18 cellular contexts compared by ENCODE assay signal in the genomic region with DNA sequence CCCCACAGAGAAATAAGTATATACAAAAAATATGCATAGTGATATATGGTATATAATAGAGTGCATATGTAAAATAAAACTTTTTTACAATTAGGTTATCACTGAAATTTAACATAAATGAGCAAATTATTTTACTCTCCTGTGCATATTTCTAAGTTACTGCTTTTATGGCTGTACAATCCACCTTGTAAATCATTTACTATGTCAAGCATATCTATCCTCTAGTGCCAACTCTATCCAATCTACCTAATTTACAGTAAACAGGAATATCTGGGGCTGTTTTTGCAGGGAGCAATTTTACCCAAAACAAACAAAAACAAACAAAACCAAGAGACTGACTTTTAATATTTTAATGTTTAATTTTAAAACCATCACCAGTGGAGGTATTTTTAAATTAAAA.
"Had no signal": no experiment of that assay in that cellular context is flagged by ENCODE, and none has a peak within 500 bp of the region (broad histone marks: within the 10 kb centered on the region; RNA-seq: fewer than 3 reads in every experiment).

No MANE protein-coding gene starts in this region.

- H3K4me3 Mint-ChIP-seq: effector memory CD8-positive, alpha-beta T cell; natural killer cell; neural crest cell; stimulated activated effector memory CD8-positive, alpha-beta T cell treated with anti-CD3 and anti-CD28 coated beads, Interleukin-12 subunit alpha, Interleukin-12 subunit beta, amount 100 ng/mL, for 72 hours; type B pancreatic cell had no signal

- DNase-seq: cerebellar nuclear complex; cortex of kidney; effector memory CD8-positive, alpha-beta T cell; left ventricle myocardium inferior; lower lobe of right lung; natural killer cell; stimulated activated CD4-positive, alpha-beta T cell treated with anti-CD3 and anti-CD28 coated beads, Interleukin-2, amount 100 ng/mL, for 24 hours; stimulated activated naive CD8-positive, alpha-beta T cell treated with anti-CD3 and anti-CD28 coated beads, Interleukin-15, Interleukin-2, amounts not matched to agents 100 U/mL and 50 U/mL, for 24 hours; testis; tibial artery had no signal

- H3K27ac ChIP-seq: left ventricle myocardium inferior, lower lobe of right lung, neutrophil, parathyroid adenoma, right atrium auricular region, testis had no signal

- FAIRE-seq: keratinocyte had no signal

- H3K27ac Mint-ChIP-seq: progenitor cell of endocrine pancreas, type B pancreatic cell had no signal

- H3K36me3 ChIP-seq: left ventricle myocardium inferior, lower lobe of right lung, neutrophil, right atrium auricular region, tibial artery had no signal

- H3K9ac ChIP-seq: parathyroid adenoma had no signal

- H3K27me3 Mint-ChIP-seq: effector memory CD8-positive, alpha-beta T cell; progenitor cell of endocrine pancreas; type B pancreatic cell had no signal

- H3K27me3 ChIP-seq: neutrophil, right atrium auricular region, testis, tibial artery had no signal

- H3K9me3 Mint-ChIP-seq: effector memory CD8-positive, alpha-beta T cell; natural killer cell; neural crest cell; stimulated activated effector memory CD8-positive, alpha-beta T cell treated with anti-CD3 and anti-CD28 coated beads, Interleukin-12 subunit alpha, Interleukin-12 subunit beta, amount 100 ng/mL, for 72 hours; type B pancreatic cell had no signal

- H2AFZ ChIP-seq: parathyroid adenoma had no signal

- H3K9me3 ChIP-seq: left ventricle myocardium inferior, lower lobe of right lung, neutrophil, right atrium auricular region, testis, tibial artery had no signal

- H3K4me1 Mint-ChIP-seq: neural crest cell had no signal

- H3K4me3 ChIP-seq: left ventricle myocardium inferior, lower lobe of right lung, right atrium auricular region, testis, tibial artery had no signal

- H3K4me1 ChIP-seq: left ventricle myocardium inferior, parathyroid adenoma, right atrium auricular region, testis had no signal

- H3K79me2 ChIP-seq: parathyroid adenoma had no signal

- H3K36me3 Mint-ChIP-seq: natural killer cell; stimulated activated effector memory CD8-positive, alpha-beta T cell treated with anti-CD3 and anti-CD28 coated beads, Interleukin-12 subunit alpha, Interleukin-12 subunit beta, amount 100 ng/mL, for 72 hours; type B pancreatic cell had no signal
